Comparison of ENCODE assay signal across 22 cellular contexts in the genomic region with DNA sequence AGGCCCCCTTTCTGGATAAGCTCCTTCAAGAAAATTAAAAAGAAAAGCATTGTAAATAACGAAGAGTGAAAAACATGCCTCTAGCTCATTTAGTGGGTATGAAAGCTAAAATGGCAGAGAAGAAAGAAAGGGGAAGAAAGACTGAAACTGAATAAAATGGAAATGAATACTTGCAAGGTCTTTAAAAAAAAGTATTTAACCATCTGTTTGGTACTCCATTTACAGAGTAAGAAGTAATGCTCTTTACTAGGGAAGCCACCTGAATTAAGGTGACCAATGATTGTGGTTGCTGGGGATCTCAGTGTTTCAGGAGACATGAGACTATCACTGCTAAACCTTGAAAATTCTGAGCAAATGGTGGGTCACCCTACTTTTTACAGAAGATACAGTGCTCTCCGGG. TPM values are rescaled to one million over a fixed set of nuclear protein-coding genes. Genes with fewer than 3 reads are reported as not detected.
DNase-seq lines count a peak whose midpoint lies in the region; ATAC-seq, FAIRE-seq and TF ChIP-seq lines count a peak whose summit lies in the region.
"Had no signal": no experiment of that assay in that cellular context is flagged by ENCODE, and none has a peak within 500 bp of the region (broad histone marks: within the 10 kb centered on the region; RNA-seq: fewer than 3 reads in every experiment).

No MANE protein-coding gene starts in this region.

- TF ChIP-seq CTCF in GM10248 (IDR thresholded peaks at IDR 0.05; ENCODE audit: control extremely low read depth, extremely low read depth, low read depth, missing control alignments), result no peak
- TF ChIP-seq CTCF in left lung (IDR thresholded peaks at IDR 0.05), result no peak

- no peaks in the 10 kb centered on the region for H3K9me3 ChIP-seq in left lung
- H3K9me3 ChIP-seq: upper lobe of left lung had no signal

- peak; percentile 70 for FAIRE-seq in GM19239 (lab: Jason Lieb, UNC)
- FAIRE-seq: colon had no signal

- DNase-seq in GM10248 (ENCODE audit: extremely low spot score) (peak; percentile 40), GM19239 (ENCODE audit: insufficient read length, low spot score) (no peak), left lung (no peak), DMS114 treated with DMSO at 0.1 percent for 48 hours (lab: John Stamatoyannopoulos, UW; ENCODE audit: unreplicated experiment) (no peak), hypothalamus (lab: John Stamatoyannopoulos, UW) (no peak)
- no peak for DNase-seq in stimulated activated CD4-positive, alpha-beta T cell treated with anti-CD3 and anti-CD28 coated beads, Interleukin-12 subunit alpha, Interleukin-12 subunit beta, amount 100 ng/mL, for 4 hours
- DNase-seq: 8988T; activated CD8-positive, alpha-beta T cell treated with anti-CD3 and anti-CD28 coated beads for 36 hours; anterior cingulate cortex; C1 segment of cervical spinal cord; DMS79 treated with DMSO at 0.1 percent for 48 hours; mesenchymal stem cell; NCI-H526 treated with DMSO at 0.1 percent for 48 hours; stimulated activated CD4-positive, alpha-beta T cell treated with anti-CD3 and anti-CD28 coated beads, Interleukin-4, amount 100 ng/mL, for 4 hours; upper lobe of left lung had no signal

- no peak overlapping the region for H3K27ac ChIP-seq in left lung
- H3K27ac ChIP-seq: epithelial cell of prostate, upper lobe of left lung, VCaP had no signal

- no peak overlapping the region for H3K4me3 ChIP-seq in left lung
- H3K4me3 ChIP-seq: upper lobe of left lung had no signal

- H3K4me1 ChIP-seq in left lung, result peaks cover 0 to 2% of the 10 kb centered on the region in 2 donors

- no peaks in the 10 kb centered on the region for H3K27me3 ChIP-seq in left lung
- H3K27me3 ChIP-seq: upper lobe of left lung had no signal

- POLR2A ChIA-PET in GM10248 (lab: Yijun Ruan, JAX), result no interaction called here

- CTCF ChIA-PET in GM10248 (lab: Yijun Ruan, JAX), result interaction anchor here (0.8 to 1.6 kb wide), 6 partner anchors 8 to 179 kb away, joined by 3 to 8 read pairs (median 4); partner anchors contain the start of gene ARL5A

- ATAC-seq in GM21825 (IDR thresholded peaks at IDR 0.05; ENCODE audit: unreplicated experiment) (peak; percentile 55), HG03280 (IDR thresholded peaks at IDR 0.05; ENCODE audit: unreplicated experiment) (peak; percentile 78), left lung (no peak)
- ATAC-seq: activated CD8-positive, alpha-beta T cell treated with anti-CD3 and anti-CD28 coated beads for 36 hours; activated T-helper 17 cell treated with anti-CD3 and anti-CD28 coated beads, Interleukin-2, amount 50 U/mL, for 72 hours; sciatic nerve had no signal

- no peaks in the 10 kb centered on the region for H3K36me3 ChIP-seq in left lung
- H3K36me3 ChIP-seq: upper lobe of left lung had no signal

- intact Hi-C loops in left lung (cut with DNase I), result no loop called here

RNA-seq across cellular contexts. Expression of gene ARL5A, which starts 17.7 kb away (rescaled TPM):
- total RNA-seq in left lung, result 10 to 100 TPM; 56.9 to 58.0 TPM
